ENCODE assay signal across 21 cellular contexts in genomic region chr14:51008416-51008815, GRCh38.
"Had no signal": no experiment of that assay in that cellular context is flagged by ENCODE, and none has a peak within 500 bp of the region (broad histone marks: within the 10 kb centered on the region; RNA-seq: fewer than 3 reads in every experiment).

No MANE protein-coding gene starts in this region.

- DNase-seq: activated CD4-positive, alpha-beta T cell treated with anti-CD3 and anti-CD28 coated beads, Interleukin-2, amount 10 ng/mL, durations not matched to agents 24 days and 14 days; activated gamma-delta T cell treated with Interleukin-2 at 50 U/mL for 16 hours; activated T-cell treated with anti-CD3 and anti-CD28 coated beads, Interleukin-2, amount 50 U/mL, for 1 hour; aorta; cortex of kidney; effector CD4-positive, alpha-beta T cell; hippocampal formation; kidney glomerular epithelial cell; left ventricle myocardium inferior; naive thymus-derived CD8-positive, alpha-beta T cell; ovary; right cardiac atrium; small intestine; stimulated activated CD4-positive, alpha-beta T cell treated with anti-CD3 and anti-CD28 coated beads, Interleukin-2, amount 100 ng/mL, for 24 hours; stomach; SW 1271; T-helper 17 cell; transverse colon had no signal

- H3K27me3 ChIP-seq: breast epithelium, ovary, stomach, suprapubic skin, transverse colon had no signal

- H3K36me3 ChIP-seq: breast epithelium, left ventricle myocardium inferior, ovary, stomach, suprapubic skin, transverse colon had no signal

- H3K4me3 ChIP-seq: breast epithelium, left ventricle myocardium inferior, ovary, stomach, suprapubic skin, transverse colon had no signal

- H3K4me1 ChIP-seq: breast epithelium had no signal

- H3K27ac ChIP-seq: breast epithelium, left ventricle myocardium inferior, ovary, stomach, suprapubic skin, transverse colon had no signal

- ATAC-seq: naive thymus-derived CD8-positive, alpha-beta T cell; right cardiac atrium; stimulated activated effector memory CD8-positive, alpha-beta T cell treated with anti-CD3 and anti-CD28 coated beads, Interleukin-12 subunit alpha, Interleukin-12 subunit beta, amount 100 ng/mL, for 72 hours; T-helper 17 cell had no signal

- H3K9me3 ChIP-seq: breast epithelium, left ventricle myocardium inferior, ovary, stomach, suprapubic skin, transverse colon had no signal
